ENCODE assay signal across 1 cellular context in genomic region chr4:2061208-2062131, GRCh38.
TF ChIP-seq lines count a peak whose summit lies in the region.

No MANE protein-coding gene starts in this region.

TF ChIP-seq in GM23338, 12 proteins besides CTCF, POLR2A, EP300 and RAD21 (continued from another document):
- TF ChIP-seq REST (IDR thresholded peaks at IDR 0.05; ENCODE audit: unreplicated experiment) (no peak), ETS1 (IDR thresholded peaks at IDR 0.05) (no peak), ZNF462 (CRISPR knock-in tag; IDR thresholded peaks at IDR 0.05) (no peak), POLR2AphosphoS5 (IDR thresholded peaks at IDR 0.05; ENCODE audit: low read depth) (no peak), STAT1 (IDR thresholded peaks at IDR 0.05; ENCODE audit: unreplicated experiment) (no peak), NANOG (IDR thresholded peaks at IDR 0.05; ENCODE audit: borderline replicate concordance) (no peak), CREB1 (CRISPR knock-in tag; IDR thresholded peaks at IDR 0.05; ENCODE audit: low read depth) (no peak), JUNB (IDR thresholded peaks at IDR 0.05; ENCODE audit: unreplicated experiment) (no peak), EZH2phosphoT487 (IDR thresholded peaks at IDR 0.05; ENCODE audit: unreplicated experiment) (no peak), ZNF114 (CRISPR knock-in tag; IDR thresholded peaks at IDR 0.05) (no peak), EZH2 (IDR thresholded peaks at IDR 0.05; ENCODE audit: low read depth, unreplicated experiment) (no peak)
